Comparison of ENCODE assay signal across 8 cellular contexts in the genomic region with DNA sequence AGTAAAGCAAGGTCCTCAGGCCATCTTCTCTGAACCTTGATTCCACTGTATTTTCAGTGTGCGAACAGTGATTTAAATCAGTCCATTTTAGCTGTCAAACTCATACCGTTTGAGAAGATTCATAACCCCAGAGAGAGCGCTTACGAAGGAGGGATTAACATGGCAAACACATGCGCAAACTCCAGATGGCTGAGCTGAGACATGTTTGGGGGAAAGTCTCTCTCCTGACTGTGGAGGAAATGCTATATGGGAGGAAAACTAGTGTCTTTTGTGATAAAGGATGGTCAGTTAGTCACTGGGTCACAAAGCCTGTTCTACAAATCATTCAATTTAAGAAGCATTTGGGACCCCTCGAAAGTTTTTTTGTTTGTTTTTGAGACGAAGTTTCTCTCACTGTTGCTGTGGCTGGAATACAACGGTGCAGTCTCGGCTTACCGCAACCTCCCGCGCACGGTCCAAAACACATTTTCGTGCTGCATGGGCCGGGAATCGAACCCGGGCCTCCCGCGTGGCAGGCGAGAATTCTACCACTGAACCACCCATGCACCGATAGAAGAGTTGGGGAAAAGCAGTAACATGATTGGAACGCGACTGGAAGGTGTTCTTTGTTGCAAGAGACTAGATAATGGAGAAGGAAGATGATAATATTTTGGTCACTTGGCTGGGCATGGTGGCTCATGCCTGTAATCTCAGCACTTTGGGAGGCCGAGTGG. TPM values are rescaled to one million over a fixed set of nuclear protein-coding genes. Genes with fewer than 3 reads are reported as not detected.
DNase-seq lines count a peak whose midpoint lies in the region; ATAC-seq lines count a peak whose summit lies in the region.

No MANE protein-coding gene starts in this region.

- intact Hi-C loops in posterior vena cava (cut with DNase I), result no loop called here

- peak; percentile 69 for ATAC-seq in HG03159 (IDR thresholded peaks at IDR 0.05; ENCODE audit: unreplicated experiment)

- peaks cover 4% of the 10 kb centered on the region; the same call in 1 of the 2 replicates for H3K4me1 ChIP-seq in iPS-20b (ENCODE audit: insufficient read depth, low read length)

- DNase-seq in RPMI7951 (ENCODE audit: low read depth), result peak; percentile 95
- peak in 51 of 56 donors; percentile 10 to 87 (median 46) for DNase-seq in amygdala (lab: John Stamatoyannopoulos, UW)
- DNase-seq in stimulated activated CD4-positive, alpha-beta T cell treated with anti-CD3 and anti-CD28 coated beads, Interleukin-2, amount 100 ng/mL, for 48 hours, result peak; percentile 47 to 58
- DNase-seq in NCI-H1048 (lab: John Stamatoyannopoulos, UW), result no peak
- no peak for DNase-seq in posterior vena cava (ENCODE audit: low spot score)

- H3K4me3 ChIP-seq in GM08714 (ENCODE audit: low read length) (peak overlapping the region; percentile 38; the same call in 1 of the 2 replicates), iPS-20b (ENCODE audit: low read length) (peak overlapping the region; percentile 60)

- H3K9me3 ChIP-seq in iPS-20b (ENCODE audit: insufficient read depth, low read depth, low read length), result no peaks in the 10 kb centered on the region

- H3K27me3 ChIP-seq in iPS-20b (ENCODE audit: insufficient read depth, low read length), result no peaks in the 10 kb centered on the region

- no peak overlapping the region for H3K27ac ChIP-seq in iPS-20b (ENCODE audit: low read length)

- H3K36me3 ChIP-seq in iPS-20b (ENCODE audit: insufficient read depth, low read depth, low read length), result no peaks in the 10 kb centered on the region

- peak overlapping the region; percentile 65; the same call in 1 of the 2 replicates for H3K9ac ChIP-seq in iPS-20b (ENCODE audit: low read depth, low read length)

RNA-seq across cellular contexts. Expression of a gene that starts 58.4 kb away (rescaled TPM):
- total RNA-seq in RPMI7951 (2014; rRNA removed; shearing (Covaris generic)), result 13.7 and 16.4 TPM in 2 replicates
- under 1 TPM; 0.09 to 0.24 TPM for total RNA-seq in posterior vena cava

Comparison
In these comparisons a context has a peak if more than half of its experiments do, and no peak if none do; other contexts are left out.
1. DNase-seq: peak in RPMI7951 (single experiment), amygdala (51 of 56) and stimulated activated CD4-positive, alpha-beta T cell treated with anti-CD3 and anti-CD28 coated beads, Interleukin-2, amount 100 ng/mL, for 48 hours (2 of 2); none in NCI-H1048 (single experiment) and posterior vena cava (single experiment).
2. RNA of a gene that starts 58.4 kb away (total RNA-seq): 13.7 to 16.4 TPM in RPMI7951; 0.09 to 0.24 TPM in posterior vena cava; every median in the first group is over 10 times any median in the second.